ENCODE assay signal across 2 cellular contexts in genomic region chr3:47411696-47412452, GRCh38.
A peak's percentile ranks its signal among the peaks of the same experiment; 100 is the strongest.
TF ChIP-seq lines count a peak whose summit lies in the region.

No MANE protein-coding gene starts in this region.

TF ChIP-seq in HepG2, 621 proteins besides CTCF, POLR2A, EP300 and RAD21 (continues in another document):
- TF ChIP-seq, protein P1, sequence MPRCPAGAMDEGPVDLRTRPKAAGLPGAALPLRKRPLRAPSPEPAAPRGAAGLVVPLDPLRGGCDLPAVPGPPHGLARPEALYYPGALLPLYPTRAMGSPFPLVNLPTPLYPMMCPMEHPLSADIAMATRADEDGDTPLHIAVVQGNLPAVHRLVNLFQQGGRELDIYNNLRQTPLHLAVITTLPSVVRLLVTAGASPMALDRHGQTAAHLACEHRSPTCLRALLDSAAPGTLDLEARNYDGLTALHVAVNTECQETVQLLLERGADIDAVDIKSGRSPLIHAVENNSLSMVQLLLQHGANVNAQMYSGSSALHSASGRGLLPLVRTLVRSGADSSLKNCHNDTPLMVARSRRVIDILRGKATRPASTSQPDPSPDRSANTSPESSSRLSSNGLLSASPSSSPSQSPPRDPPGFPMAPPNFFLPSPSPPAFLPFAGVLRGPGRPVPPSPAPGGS (CRISPR knock-in tag; IDR thresholded peaks at IDR 0.05): no peak
- TF ChIP-seq SIX4 (CRISPR knock-in tag; IDR thresholded peaks at IDR 0.05) (no peak), NCOR1 (IDR thresholded peaks at IDR 0.05; ENCODE audit: borderline replicate concordance, low read length) (no peak), ZNF121 (CRISPR knock-in tag; IDR thresholded peaks at IDR 0.05) (no peak), ZNF607 (CRISPR knock-in tag; IDR thresholded peaks at IDR 0.05; ENCODE audit: borderline replicate concordance) (no peak), ZNF207 (IDR thresholded peaks at IDR 0.05; ENCODE audit: borderline replicate concordance) (no peak), ARNT (IDR thresholded peaks at IDR 0.05) (no peak), ZNF558 (CRISPR knock-in tag; IDR thresholded peaks at IDR 0.05; ENCODE audit: borderline replicate concordance) (no peak), ZNF264 (CRISPR knock-in tag; IDR thresholded peaks at IDR 0.05) (no peak), ZNF75D (CRISPR knock-in tag; IDR thresholded peaks at IDR 0.05; ENCODE audit: borderline replicate concordance) (no peak), ZSCAN20 (CRISPR knock-in tag; IDR thresholded peaks at IDR 0.05; ENCODE audit: borderline replicate concordance) (no peak), ZNF577 (CRISPR knock-in tag; IDR thresholded peaks at IDR 0.05; ENCODE audit: borderline replicate concordance, low read depth) (no peak), E2F2 (CRISPR knock-in tag; IDR thresholded peaks at IDR 0.05; ENCODE audit: borderline replicate concordance) (no peak), POLR2G (IDR thresholded peaks at IDR 0.05; ENCODE audit: low read depth, low read length) (peak; percentile 41; the same call in 1 of the 2 replicates), RBM22 (optimal IDR thresholded peaks at IDR 0.05; ENCODE audit: low read length) (no peak), ZNF782 (CRISPR knock-in tag; IDR thresholded peaks at IDR 0.05; ENCODE audit: borderline replicate concordance) (no peak)
- TF ChIP-seq, protein P2, sequence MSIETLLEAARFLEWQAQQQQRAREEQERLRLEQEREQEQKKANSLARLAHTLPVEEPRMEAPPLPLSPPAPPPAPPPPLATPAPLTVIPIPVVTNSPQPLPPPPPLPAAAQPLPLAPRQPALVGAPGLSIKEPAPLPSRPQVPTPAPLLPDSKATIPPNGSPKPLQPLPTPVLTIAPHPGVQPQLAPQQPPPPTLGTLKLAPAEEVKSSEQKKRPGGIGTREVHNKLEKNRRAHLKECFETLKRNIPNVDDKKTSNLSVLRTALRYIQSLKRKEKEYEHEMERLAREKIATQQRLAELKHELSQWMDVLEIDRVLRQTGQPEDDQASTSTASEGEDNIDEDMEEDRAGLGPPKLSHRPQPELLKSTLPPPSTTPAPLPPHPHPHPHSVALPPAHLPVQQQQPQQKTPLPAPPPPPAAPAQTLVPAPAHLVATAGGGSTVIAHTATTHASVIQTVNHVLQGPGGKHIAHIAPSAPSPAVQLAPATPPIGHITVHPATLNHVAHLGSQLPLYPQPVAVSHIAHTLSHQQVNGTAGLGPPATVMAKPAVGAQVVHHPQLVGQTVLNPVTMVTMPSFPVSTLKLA (IDR thresholded peaks at IDR 0.05): peak; percentile 70
- TF ChIP-seq, protein P3, sequence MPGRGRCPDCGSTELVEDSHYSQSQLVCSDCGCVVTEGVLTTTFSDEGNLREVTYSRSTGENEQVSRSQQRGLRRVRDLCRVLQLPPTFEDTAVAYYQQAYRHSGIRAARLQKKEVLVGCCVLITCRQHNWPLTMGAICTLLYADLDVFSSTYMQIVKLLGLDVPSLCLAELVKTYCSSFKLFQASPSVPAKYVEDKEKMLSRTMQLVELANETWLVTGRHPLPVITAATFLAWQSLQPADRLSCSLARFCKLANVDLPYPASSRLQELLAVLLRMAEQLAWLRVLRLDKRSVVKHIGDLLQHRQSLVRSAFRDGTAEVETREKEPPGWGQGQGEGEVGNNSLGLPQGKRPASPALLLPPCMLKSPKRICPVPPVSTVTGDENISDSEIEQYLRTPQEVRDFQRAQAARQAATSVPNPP (CRISPR knock-in tag; IDR thresholded peaks at IDR 0.05): no peak
- TF ChIP-seq, protein P4, sequence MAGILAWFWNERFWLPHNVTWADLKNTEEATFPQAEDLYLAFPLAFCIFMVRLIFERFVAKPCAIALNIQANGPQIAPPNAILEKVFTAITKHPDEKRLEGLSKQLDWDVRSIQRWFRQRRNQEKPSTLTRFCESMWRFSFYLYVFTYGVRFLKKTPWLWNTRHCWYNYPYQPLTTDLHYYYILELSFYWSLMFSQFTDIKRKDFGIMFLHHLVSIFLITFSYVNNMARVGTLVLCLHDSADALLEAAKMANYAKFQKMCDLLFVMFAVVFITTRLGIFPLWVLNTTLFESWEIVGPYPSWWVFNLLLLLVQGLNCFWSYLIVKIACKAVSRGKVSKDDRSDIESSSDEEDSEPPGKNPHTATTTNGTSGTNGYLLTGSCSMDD (CRISPR knock-in tag; IDR thresholded peaks at IDR 0.05): no peak
- TF ChIP-seq, protein P5, sequence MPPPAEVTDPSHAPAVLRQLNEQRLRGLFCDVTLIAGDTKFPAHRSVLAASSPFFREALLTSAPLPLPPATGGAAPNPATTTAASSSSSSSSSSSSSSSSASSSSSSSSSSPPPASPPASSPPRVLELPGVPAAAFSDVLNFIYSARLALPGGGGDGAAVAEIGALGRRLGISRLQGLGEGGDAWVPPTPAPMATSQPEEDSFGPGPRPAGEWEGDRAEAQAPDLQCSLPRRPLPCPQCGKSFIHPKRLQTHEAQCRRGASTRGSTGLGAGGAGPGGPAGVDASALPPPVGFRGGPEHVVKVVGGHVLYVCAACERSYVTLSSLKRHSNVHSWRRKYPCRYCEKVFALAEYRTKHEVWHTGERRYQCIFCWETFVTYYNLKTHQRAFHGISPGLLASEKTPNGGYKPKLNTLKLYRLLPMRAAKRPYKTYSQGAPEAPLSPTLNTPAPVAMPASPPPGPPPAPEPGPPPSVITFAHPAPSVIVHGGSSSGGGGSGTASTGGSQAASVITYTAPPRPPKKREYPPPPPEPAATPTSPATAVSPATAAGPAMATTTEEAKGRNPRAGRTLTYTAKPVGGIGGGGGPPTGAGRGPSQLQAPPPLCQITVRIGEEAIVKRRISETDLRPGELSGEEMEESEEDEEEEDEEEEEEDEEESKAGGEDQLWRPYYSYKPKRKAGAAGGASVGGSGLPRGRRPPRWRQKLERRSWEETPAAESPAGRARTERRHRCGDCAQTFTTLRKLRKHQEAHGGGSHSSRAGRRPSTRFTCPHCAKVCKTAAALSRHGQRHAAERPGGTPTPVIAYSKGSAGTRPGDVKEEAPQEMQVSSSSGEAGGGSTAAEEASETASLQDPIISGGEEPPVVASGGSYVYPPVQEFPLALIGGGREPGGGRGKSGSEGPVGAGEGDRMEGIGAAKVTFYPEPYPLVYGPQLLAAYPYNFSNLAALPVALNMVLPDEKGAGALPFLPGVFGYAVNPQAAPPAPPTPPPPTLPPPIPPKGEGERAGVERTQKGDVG (CRISPR knock-in tag; IDR thresholded peaks at IDR 0.05; ENCODE audit: borderline replicate concordance): no peak
- TF ChIP-seq, protein P6, sequence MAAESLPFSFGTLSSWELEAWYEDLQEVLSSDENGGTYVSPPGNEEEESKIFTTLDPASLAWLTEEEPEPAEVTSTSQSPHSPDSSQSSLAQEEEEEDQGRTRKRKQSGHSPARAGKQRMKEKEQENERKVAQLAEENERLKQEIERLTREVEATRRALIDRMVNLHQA (CRISPR knock-in tag; IDR thresholded peaks at IDR 0.05): no peak

TF ChIP-seq in K562, 482 proteins besides CTCF, POLR2A, EP300 and RAD21:
- TF ChIP-seq POLR2G (IDR thresholded peaks at IDR 0.05; ENCODE audit: low read depth, low read length): peak; percentile 75
- no peak for TF ChIP-seq ZNF695 (CRISPR knock-in tag; IDR thresholded peaks at IDR 0.05)
- TF ChIP-seq PHB2 (IDR thresholded peaks at IDR 0.05; ENCODE audit: low read depth): no peak
- TF ChIP-seq CCNT2 (IDR thresholded peaks at IDR 0.05; ENCODE audit: borderline replicate concordance, extremely low read depth, insufficient read length, low read depth, low read length): peak; percentile 14
- peak; percentile 90 for TF ChIP-seq RBM22 (IDR thresholded peaks at IDR 0.05; ENCODE audit: low read depth, low read length, poor library complexity, severe bottlenecking)
- 0 out of 2 replicates have a peak, but pooled peaks have one; percentile 21 for TF ChIP-seq ZFX (CRISPR knock-in tag; IDR thresholded peaks at IDR 0.05)
- TF ChIP-seq MAX (CRISPR knock-in tag; IDR thresholded peaks at IDR 0.05): peak; percentile 6; the same call in 1 of the 2 replicates
- TF ChIP-seq ZNF277 (CRISPR knock-in tag; IDR thresholded peaks at IDR 0.05; ENCODE audit: borderline replicate concordance): no peak
- TF ChIP-seq PHTF2 (CRISPR knock-in tag; IDR thresholded peaks at IDR 0.05): no peak
- no peak for TF ChIP-seq GTF2E2 (tag; IDR thresholded peaks at IDR 0.05)
